Comparison of ENCODE assay signal across 16 cellular contexts in the genomic region with DNA sequence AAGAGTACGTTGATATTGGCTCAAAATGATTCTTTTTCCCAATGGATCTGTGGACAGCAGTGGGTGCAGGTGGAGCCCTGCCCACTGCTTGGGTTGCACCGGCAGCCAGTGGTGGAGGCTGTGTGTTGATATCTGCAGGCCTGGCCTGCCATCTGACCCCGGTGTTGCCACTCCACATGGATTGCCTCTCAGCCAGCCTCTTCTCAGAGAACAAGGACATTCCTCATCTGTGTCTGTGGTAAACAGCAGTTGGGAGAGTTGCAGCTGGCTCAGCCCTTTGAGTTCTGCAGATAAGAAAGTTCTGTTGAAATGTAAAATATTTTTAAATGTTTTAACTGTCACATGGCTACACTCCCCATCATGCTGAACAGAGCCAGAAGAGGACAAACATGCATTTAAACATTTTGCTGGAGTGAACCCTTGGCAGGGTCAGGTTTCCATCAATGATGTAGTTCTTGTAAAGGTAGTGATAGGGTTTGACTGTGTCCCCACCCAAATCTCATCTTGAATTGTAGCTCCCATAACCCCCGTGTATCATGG.
A peak's percentile ranks its signal among the peaks of the same experiment; 100 is the strongest.
DNase-seq lines count a peak whose midpoint lies in the region; ATAC-seq, FAIRE-seq and TF ChIP-seq lines count a peak whose summit lies in the region.
"Had no signal": no experiment of that assay in that cellular context is flagged by ENCODE, and none has a peak within 500 bp of the region (broad histone marks: within the 10 kb centered on the region; RNA-seq: fewer than 3 reads in every experiment).

No MANE protein-coding gene starts in this region.

- peak overlapping the region; percentile 84 for H3K27ac ChIP-seq in right cardiac atrium (ENCODE audit: low read length)
- no peak overlapping the region for H3K27ac ChIP-seq in pancreas
- H3K27ac ChIP-seq: KMS-11, SK-N-MC had no signal

- H3K27me3 ChIP-seq in right cardiac atrium (ENCODE audit: control insufficient read depth, insufficient read depth) (no peaks in the 10 kb centered on the region), pancreas (no peaks in the 10 kb centered on the region)

- peaks cover 2% of the 10 kb centered on the region for H3K4me1 ChIP-seq in right cardiac atrium (ENCODE audit: control insufficient read depth, insufficient read depth, low read length)
- no peaks in the 10 kb centered on the region for H3K4me1 ChIP-seq in pancreas

- H3K27ac Mint-ChIP-seq in activated CD8-positive, alpha-beta T cell treated with anti-CD3 and anti-CD28 coated beads, Interleukin-2, amount 10 ng/mL, durations not matched to agents 7 days and 5 days = no peak overlapping the region
- H3K27ac Mint-ChIP-seq: effector memory CD8-positive, alpha-beta T cell had no signal

- WGBS in right cardiac atrium = 25% methylated on average over 4 of the region's 4 CpGs
- 19 to 39% methylated on average over 4 of the region's 4 CpGs for WGBS in pancreas, 2 donors

- H3K4me3 Mint-ChIP-seq in activated CD8-positive, alpha-beta T cell treated with anti-CD3 and anti-CD28 coated beads, Interleukin-2, amount 10 ng/mL, durations not matched to agents 7 days and 5 days = no peak overlapping the region
- H3K4me3 Mint-ChIP-seq: effector memory CD8-positive, alpha-beta T cell had no signal

- ATAC-seq in right cardiac atrium (peak; percentile 87 to 96), pancreas (peak in 3 of 4 donors; percentile 22 to 37 (median 37)), GM19467 (IDR thresholded peaks at IDR 0.05; ENCODE audit: unreplicated experiment) (no peak)
- ATAC-seq in activated CD8-positive, alpha-beta T cell treated with anti-CD3 and anti-CD28 coated beads, Interleukin-2, amount 10 ng/mL, durations not matched to agents 7 days and 5 days = no peak
- ATAC-seq: effector memory CD8-positive, alpha-beta T cell had no signal

- no peaks in the 10 kb centered on the region for H3K27me3 Mint-ChIP-seq in activated CD8-positive, alpha-beta T cell treated with anti-CD3 and anti-CD28 coated beads, Interleukin-2, amount 10 ng/mL, durations not matched to agents 7 days and 5 days (ENCODE audit: low read depth)

- H3K4me3 ChIP-seq in cardiac fibroblast (replicated peaks in 1 of 2; ENCODE audit: low read depth in 2 of 2, low read length in 2 of 2) (no peak overlapping the region), right cardiac atrium (ENCODE audit: low read length) (no peak overlapping the region), pancreas (no peak overlapping the region)
- H3K4me3 ChIP-seq: SK-N-MC had no signal

- TF ChIP-seq CTCF in cardiac fibroblast (IDR thresholded peaks at IDR 0.05; ENCODE audit: low read depth, low read length) (no peak), pancreas (IDR thresholded peaks at IDR 0.05) (no peak)

- no peak for FAIRE-seq in pancreas (lab: Jason Lieb, UNC)
- FAIRE-seq: A204.1 had no signal

- H3K36me3 ChIP-seq in pancreas = no peaks in the 10 kb centered on the region

- CTCF ChIA-PET in activated CD8-positive, alpha-beta T cell treated with anti-CD3 and anti-CD28 coated beads, Interleukin-2, amount 10 ng/mL, durations not matched to agents 7 days and 5 days (lab: Charles Lee) = no interaction called here

- H3K4me1 Mint-ChIP-seq in activated CD8-positive, alpha-beta T cell treated with anti-CD3 and anti-CD28 coated beads, Interleukin-2, amount 10 ng/mL, durations not matched to agents 7 days and 5 days (ENCODE audit: low read depth) = no peaks in the 10 kb centered on the region

- POLR2A ChIA-PET in activated CD8-positive, alpha-beta T cell treated with anti-CD3 and anti-CD28 coated beads, Interleukin-2, amount 10 ng/mL, durations not matched to agents 7 days and 5 days (lab: Charles Lee) = no interaction called here

- intact Hi-C loops in right cardiac atrium (cut with DNase I) (no loop called here), pancreas (cut with DNase I) (no loop called here)

- no peaks in the 10 kb centered on the region for H3K36me3 Mint-ChIP-seq in activated CD8-positive, alpha-beta T cell treated with anti-CD3 and anti-CD28 coated beads, Interleukin-2, amount 10 ng/mL, durations not matched to agents 7 days and 5 days (ENCODE audit: low read depth)

- no peaks in the 10 kb centered on the region for H3K9me3 Mint-ChIP-seq in activated CD8-positive, alpha-beta T cell treated with anti-CD3 and anti-CD28 coated beads, Interleukin-2, amount 10 ng/mL, durations not matched to agents 7 days and 5 days (ENCODE audit: insufficient read depth)
- H3K9me3 Mint-ChIP-seq: effector memory CD8-positive, alpha-beta T cell had no signal

- DNase-seq in AG20443 (ENCODE audit: low spot score) (peak; percentile 57), cardiac fibroblast (ENCODE audit: low read depth in 2 of 2) (peak; percentile 30 to 97), right cardiac atrium (peak; percentile 76 to 93 (median 89)), pancreas (peak in 1 of 6 donors; percentile 9), GM19238 (ENCODE audit: insufficient read length, low spot score) (no peak), NCI-H1436 treated with DMSO at 0.1 percent for 48 hours (lab: John Stamatoyannopoulos, UW) (no peak)
- no peak for DNase-seq in activated CD8-positive, alpha-beta T cell treated with anti-CD3 and anti-CD28 coated beads, Interleukin-2, amount 10 ng/mL, durations not matched to agents 7 days and 5 days
- DNase-seq: activated T-cell treated with anti-CD3 and anti-CD28 coated beads for 4 hours; effector memory CD8-positive, alpha-beta T cell; midbrain; NCI-H187 treated with DMSO at 0.1 percent for 48 hours; NCI-H748 treated with DMSO at 0.1 percent for 48 hours had no signal

- no peaks in the 10 kb centered on the region for H3K9me3 ChIP-seq in right cardiac atrium (ENCODE audit: control insufficient read depth, low read length)
- H3K9me3 ChIP-seq in pancreas = no peaks in the 10 kb centered on the region

Comparison
In these comparisons a context has a peak if more than half of its experiments do, and no peak if none do; other contexts are left out.
1. DNase-seq: peak in AG20443 (single experiment), cardiac fibroblast (2 of 2) and right cardiac atrium (3 of 3); none in activated CD8-positive, alpha-beta T cell treated with anti-CD3 and anti-CD28 coated beads, Interleukin-2, amount 10 ng/mL, durations not matched to agents 7 days and 5 days (single experiment), GM19238 (single experiment) and NCI-H1436 treated with DMSO at 0.1 percent for 48 hours (single experiment).
2. ATAC-seq: peak in right cardiac atrium (2 of 2) and pancreas (3 of 4); none in activated CD8-positive, alpha-beta T cell treated with anti-CD3 and anti-CD28 coated beads, Interleukin-2, amount 10 ng/mL, durations not matched to agents 7 days and 5 days (single experiment) and GM19467 (single experiment).